Comparison of ENCODE assay signal across 20 cellular contexts in the genomic region with DNA sequence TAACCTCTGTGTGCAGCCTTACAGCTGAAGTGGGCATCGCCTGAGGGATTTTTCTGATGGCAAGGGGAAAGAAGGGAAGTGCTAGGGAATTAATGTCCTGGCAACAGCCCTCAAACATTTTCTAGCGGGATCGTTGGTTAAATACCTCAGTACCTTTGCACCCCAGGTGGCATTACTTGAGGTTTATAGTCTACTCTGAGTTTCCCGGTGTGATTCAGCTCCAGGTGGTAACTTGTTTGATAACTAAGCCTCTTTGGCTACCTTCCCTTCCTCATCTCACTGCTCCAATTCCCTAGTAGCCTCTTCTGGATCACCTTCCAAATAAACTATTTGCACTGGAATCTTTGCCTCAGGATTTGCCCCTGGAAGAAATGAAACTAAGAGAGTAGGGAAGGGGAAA.
"Had no signal": no experiment of that assay in that cellular context is flagged by ENCODE, and none has a peak within 500 bp of the region (broad histone marks: within the 10 kb centered on the region; RNA-seq: fewer than 3 reads in every experiment).

No MANE protein-coding gene starts in this region.

- DNase-seq: dorsolateral prefrontal cortex; effector CD4-positive, alpha-beta T cell; foreskin fibroblast; gastrocnemius medialis; head of caudate nucleus; left cardiac atrium; left lung; mesenchymal stem cell; mucosa of descending colon; naive thymus-derived CD4-positive, alpha-beta T cell; stimulated activated CD4-positive, alpha-beta T cell treated with anti-CD3 and anti-CD28 coated beads, Interleukin-2, amount 100 ng/mL, for 24 hours; stimulated activated CD4-positive, alpha-beta T cell treated with anti-CD3 and anti-CD28 coated beads, Interleukin-4, amount 100 ng/mL, for 24 hours; stimulated activated naive CD8-positive, alpha-beta T cell treated with anti-CD3 and anti-CD28 coated beads, Interleukin-15, Interleukin-2, amounts not matched to agents 100 U/mL and 50 U/mL, for 24 hours; transverse colon; upper lobe of right lung; uterus had no signal

- ATAC-seq: gastrocnemius medialis; left cardiac atrium; left lung; mucosa of descending colon; naive thymus-derived CD4-positive, alpha-beta T cell; sciatic nerve; stimulated activated effector memory CD8-positive, alpha-beta T cell treated with anti-CD3 and anti-CD28 coated beads, Interleukin-12 subunit alpha, Interleukin-12 subunit beta, amount 100 ng/mL, for 72 hours; stimulated activated naive CD8-positive, alpha-beta T cell treated with anti-CD3 and anti-CD28 coated beads, Interleukin-15, Interleukin-2, amounts not matched to agents 100 U/mL and 50 U/mL, for 24 hours; upper lobe of right lung had no signal

- H3K4me3 ChIP-seq: dorsolateral prefrontal cortex, gastrocnemius medialis, left lung, mucosa of descending colon, neural progenitor cell, right atrium auricular region, transverse colon, upper lobe of right lung, uterus had no signal
